In genomic region chr3:168336276-168336675, GRCh38 we compare ENCODE assay signal across 24 cellular contexts.
"Had no signal": no experiment of that assay in that cellular context is flagged by ENCODE, and none has a peak within 500 bp of the region (broad histone marks: within the 10 kb centered on the region; RNA-seq: fewer than 3 reads in every experiment).

No MANE protein-coding gene starts in this region.

- H3K27me3 Mint-ChIP-seq: activated B cell treated with CpG ODN at 0.5 μM for 24 hours; activated CD8-positive, alpha-beta T cell treated with anti-CD3 and anti-CD28 coated beads for 36 hours; activated T-helper 17 cell treated with anti-CD3 and anti-CD28 coated beads, Interleukin-2, amount 50 U/mL, for 72 hours; stimulated activated memory B cell treated with anti-CD40 and anti-IgM and Interleukin-4, amounts not matched to agents 10 μg/mL and 1 μg/mL and 100 μg/mL, for 72 hours; T-cell had no signal

- H3K27ac Mint-ChIP-seq: activated B cell treated with CpG ODN at 0.5 μM for 24 hours; activated CD8-positive, alpha-beta T cell treated with anti-CD3 and anti-CD28 coated beads for 36 hours; activated T-helper 17 cell treated with anti-CD3 and anti-CD28 coated beads, Interleukin-2, amount 50 U/mL, for 72 hours; nephron; stimulated activated memory B cell treated with anti-CD40 and anti-IgM and Interleukin-4, amounts not matched to agents 10 μg/mL and 1 μg/mL and 100 μg/mL, for 72 hours; T-cell had no signal

- DNase-seq: activated B cell treated with CpG ODN at 0.5 μM for 24 hours; activated CD4-positive, alpha-beta T cell treated with anti-CD3 and anti-CD28 coated beads, Interleukin-2, amount 50 U/mL, for 1 hour; activated CD8-positive, alpha-beta T cell treated with anti-CD3 and anti-CD28 coated beads for 36 hours; activated gamma-delta T cell treated with Interleukin-2 at 50 U/mL for 16 hours; activated naive CD4-positive, alpha-beta T cell treated with anti-CD3 and anti-CD28 coated beads, Interleukin-2, amount 50 U/mL, for 16 hours; activated T-cell treated with anti-CD3 and anti-CD28 coated beads, Interleukin-2, amount 50 U/mL, for 4 hours; amygdala; cortex of kidney; kidney; right lobe of liver; stimulated activated CD4-positive, alpha-beta T cell treated with anti-CD3 and anti-CD28 coated beads, Interleukin-1b, Interleukin-23, amount 100 ng/mL, for 48 hours; stimulated activated CD4-positive, alpha-beta T cell treated with anti-CD3 and anti-CD28 coated beads, Interleukin-4, amount 100 ng/mL, for 4 hours; stimulated activated CD8-positive, alpha-beta memory T cell treated with anti-CD3 and anti-CD28 coated beads, Interleukin-4, amount 100 ng/mL, for 48 hours; stomach; T-cell; thyroid gland; upper lobe of right lung had no signal

- H3K9me3 Mint-ChIP-seq: activated CD8-positive, alpha-beta T cell treated with anti-CD3 and anti-CD28 coated beads for 36 hours; activated T-cell treated with anti-CD3 and anti-CD28 coated beads, Interleukin-2, amount 50 U/mL, for 4 hours; nephron; stimulated activated memory B cell treated with anti-CD40 and anti-IgM and Interleukin-4, amounts not matched to agents 10 μg/mL and 1 μg/mL and 100 μg/mL, for 72 hours had no signal

- H3K4me3 Mint-ChIP-seq: activated B cell treated with CpG ODN at 0.5 μM for 24 hours; activated CD8-positive, alpha-beta T cell treated with anti-CD3 and anti-CD28 coated beads for 36 hours; activated T-cell treated with anti-CD3 and anti-CD28 coated beads, Interleukin-2, amount 50 U/mL, for 4 hours; activated T-helper 17 cell treated with anti-CD3 and anti-CD28 coated beads, Interleukin-2, amount 50 U/mL, for 72 hours; nephron; stimulated activated memory B cell treated with anti-CD40 and anti-IgM and Interleukin-4, amounts not matched to agents 10 μg/mL and 1 μg/mL and 100 μg/mL, for 72 hours; T-cell had no signal

- H3K4me3 ChIP-seq: hepatocyte, right lobe of liver, skin epidermis, stomach, thyroid gland, upper lobe of right lung had no signal

- H3K4me1 Mint-ChIP-seq: activated B cell treated with CpG ODN at 0.5 μM for 24 hours; activated T-helper 17 cell treated with anti-CD3 and anti-CD28 coated beads, Interleukin-2, amount 50 U/mL, for 72 hours; stimulated activated memory B cell treated with anti-CD40 and anti-IgM and Interleukin-4, amounts not matched to agents 10 μg/mL and 1 μg/mL and 100 μg/mL, for 72 hours; T-cell had no signal

- H3K36me3 Mint-ChIP-seq: stimulated activated memory B cell treated with anti-CD40 and anti-IgM and Interleukin-4, amounts not matched to agents 10 μg/mL and 1 μg/mL and 100 μg/mL, for 72 hours; T-cell had no signal

- ATAC-seq: activated CD8-positive, alpha-beta T cell treated with anti-CD3 and anti-CD28 coated beads for 36 hours; activated T-cell treated with anti-CD3 and anti-CD28 coated beads, Interleukin-2, amount 50 U/mL, for 4 hours; activated T-helper 17 cell treated with anti-CD3 and anti-CD28 coated beads, Interleukin-2, amount 50 U/mL, for 72 hours; esophagus mucosa; right lobe of liver; stimulated activated memory B cell treated with anti-CD40 and anti-IgM and Interleukin-4, amounts not matched to agents 10 μg/mL and 1 μg/mL and 100 μg/mL, for 72 hours; T-cell; upper lobe of right lung had no signal

- H3K27ac ChIP-seq: hepatocyte, neutrophil, right lobe of liver, skin epidermis, stomach, thyroid gland, upper lobe of right lung had no signal

- H3K27me3 ChIP-seq: hepatocyte, neutrophil, right lobe of liver, stomach, thyroid gland, upper lobe of right lung had no signal

- H3K36me3 ChIP-seq: neutrophil, right lobe of liver, stomach, thyroid gland, upper lobe of right lung had no signal
